ENCODE assay signal across 8 cellular contexts in the genomic region with DNA sequence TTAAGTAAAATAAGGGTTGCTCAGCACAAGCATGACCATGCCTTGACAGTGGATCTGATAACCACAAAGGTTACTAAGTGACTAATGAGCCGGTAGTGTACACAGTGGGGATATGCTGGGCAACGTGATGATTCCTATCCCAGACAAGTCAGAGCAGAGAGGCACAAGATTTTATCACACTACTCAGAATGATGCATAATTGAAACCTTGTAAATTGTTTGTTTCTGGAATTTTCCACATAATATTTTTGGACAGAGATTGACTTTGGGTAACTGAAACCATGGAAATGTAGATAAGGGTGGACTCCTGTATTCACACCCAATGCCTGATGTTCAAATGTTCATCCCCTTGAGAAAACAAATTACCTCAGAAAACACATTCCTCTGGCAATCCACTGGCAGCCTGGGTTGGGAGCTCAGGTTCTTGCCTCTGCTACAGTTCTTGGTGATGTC. TPM values are rescaled to one million over a fixed set of nuclear protein-coding genes. Genes with fewer than 3 reads are reported as not detected.
DNase-seq lines count a peak whose midpoint lies in the region; ATAC-seq, FAIRE-seq and TF ChIP-seq lines count a peak whose summit lies in the region.

No MANE protein-coding gene starts in this region.

- FAIRE-seq in K562 (lab: Jason Lieb, UNC): no peak

- intact Hi-C loops in K562 (cut with micrococcal nuclease): no loop called here

- H3K36me3 ChIP-seq in K562 (ENCODE audit: control insufficient read depth, insufficient read depth, low read length) (no peaks in the 10 kb centered on the region), gastroesophageal sphincter (no peaks in the 10 kb centered on the region)

- no peaks in the 10 kb centered on the region for H4K20me1 ChIP-seq in K562 (replicated peaks; ENCODE audit: control insufficient read depth, insufficient read depth, low read length)

- H3K27ac ChIP-seq in K562 (ENCODE audit: extremely low read depth, low read depth, low read length) (no peak overlapping the region), gastroesophageal sphincter (no peak overlapping the region)

- no peak overlapping the region for H3K4me2 ChIP-seq in K562 (ENCODE audit: insufficient read depth, low read length)

- no peaks in the 10 kb centered on the region for H3K4me1 ChIP-seq in K562 (replicated peaks in 1 of 2; ENCODE audit: control insufficient read depth in 2 of 2, insufficient read depth in 2 of 2, low read length in 2 of 2)
- H3K4me1 ChIP-seq in gastroesophageal sphincter: peaks cover 0 to 7% (median 0%) of the 10 kb centered on the region in 3 donors

- no peaks in the 10 kb centered on the region for H3K9me1 ChIP-seq in K562 (ENCODE audit: control insufficient read depth, insufficient read depth, low read length)

- POLR2A ChIA-PET in K562 (lab: Yijun Ruan, JAX): interaction anchor here (1.5 kb wide), 1 partner anchor 9 kb away, joined by 3 read pairs; no protein-coding TSS in a partner anchor

- no peaks in the 10 kb centered on the region for H3K79me2 ChIP-seq in K562 (ENCODE audit: control insufficient read depth, insufficient read depth, low read length)

- peak; percentile 17 for DNase-seq in stimulated activated CD4-positive, alpha-beta T cell treated with anti-CD3 and anti-CD28 coated beads, Interleukin-4, amount 100 ng/mL, for 24 hours
- DNase-seq in stimulated activated CD4-positive, alpha-beta T cell treated with anti-CD3 and anti-CD28 coated beads, Interleukin-2, amount 100 ng/mL, for 24 hours: no peak
- DNase-seq in K562 (ENCODE audit: extremely low read depth in 1 of 4, low spot score in 3 of 4) (no peak), cerebellar nuclear complex (lab: John Stamatoyannopoulos, UW) (no peak), NCI-H1092 treated with DMSO at 0.1 percent for 48 hours (lab: John Stamatoyannopoulos, UW) (no peak)

- no peaks in the 10 kb centered on the region for H3K27me3 ChIP-seq in K562 (ENCODE audit: control insufficient read depth in 2 of 2, insufficient read depth in 2 of 2, low read length in 2 of 2)
- no peaks in the 10 kb centered on the region for H3K27me3 ChIP-seq in gastroesophageal sphincter

- no peaks in the 10 kb centered on the region for H3K36me3 Mint-ChIP-seq in stimulated activated memory B cell treated with anti-CD40 and anti-IgM and Interleukin-4, amounts not matched to agents 10 μg/mL and 1 μg/mL and 100 μg/mL, for 72 hours

- in situ Hi-C loops in K562 (cut with MboI): no loop called here

- no peak overlapping the region for H2AFZ ChIP-seq in K562 (ENCODE audit: low read depth, low read length)

- TF ChIP-seq POLR2A in K562 (conservative IDR thresholded peaks at IDR 0.05) (no peak), gastroesophageal sphincter (IDR thresholded peaks at IDR 0.05) (no peak)

- H3K4me3 Mint-ChIP-seq in stimulated activated memory B cell treated with anti-CD40 and anti-IgM and Interleukin-4, amounts not matched to agents 10 μg/mL and 1 μg/mL and 100 μg/mL, for 72 hours: no peak overlapping the region

- TF ChIP-seq EP300 in K562 (IDR thresholded peaks at IDR 0.05; ENCODE audit: low read length) (no peak), gastroesophageal sphincter (IDR thresholded peaks at IDR 0.05) (no peak)

- H3K9ac ChIP-seq in K562 (ENCODE audit: insufficient read depth in 1 of 2, low read depth in 2 of 2, low read length in 2 of 2): no peak overlapping the region

- no peak overlapping the region for H3K4me3 ChIP-seq in K562
- H3K4me3 ChIP-seq in gastroesophageal sphincter: no peak overlapping the region

- TF ChIP-seq CTCF in K562 (IDR thresholded peaks at IDR 0.05 in 2 of 3, conservative IDR thresholded peaks at IDR 0.05 in 1 of 3; ENCODE audit: insufficient read depth in 2 of 3, low read depth in 1 of 3, low read length in 3 of 3) (no peak), gastroesophageal sphincter (IDR thresholded peaks at IDR 0.05) (no peak)

- H3K4me1 Mint-ChIP-seq in stimulated activated memory B cell treated with anti-CD40 and anti-IgM and Interleukin-4, amounts not matched to agents 10 μg/mL and 1 μg/mL and 100 μg/mL, for 72 hours: no peaks in the 10 kb centered on the region

- ATAC-seq in HG03159 (IDR thresholded peaks at IDR 0.05; ENCODE audit: unreplicated experiment): peak; percentile 97
- ATAC-seq in K562: peak; percentile 58; the same call in 1 of the 3 replicates
- ATAC-seq in stimulated activated memory B cell treated with anti-CD40 and anti-IgM and Interleukin-4, amounts not matched to agents 10 μg/mL and 1 μg/mL and 100 μg/mL, for 72 hours: peak; percentile 34
- no peak for ATAC-seq in gastroesophageal sphincter

- BruUV-seq in K562 (replicated peaks; lab: Mats Ljungman, UMichigan): no TSS peak

- CTCF ChIA-PET in K562 (lab: Yijun Ruan, JAX; ENCODE audit: low intra/inter-chr PET ratio): no interaction called here

- H3K27ac Mint-ChIP-seq in stimulated activated memory B cell treated with anti-CD40 and anti-IgM and Interleukin-4, amounts not matched to agents 10 μg/mL and 1 μg/mL and 100 μg/mL, for 72 hours: no peak overlapping the region

- H3K9me3 ChIP-seq in K562 (replicated peaks; ENCODE audit: control insufficient read depth, insufficient read depth, low read depth, low read length): no peaks in the 10 kb centered on the region
- H3K9me3 ChIP-seq in gastroesophageal sphincter: no peaks in the 10 kb centered on the region

- TF ChIP-seq RAD21 in K562 (CRISPR knock-in tag; conservative IDR thresholded peaks at IDR 0.05 in 1 of 2, IDR thresholded peaks at IDR 0.05 in 1 of 2): no peak

- 0% methylated on average over 2 of the region's 2 CpGs for WGBS in K562 (ENCODE audit: insufficient coverage, low coverage, missing lambda C conversion rate)
- WGBS in gastroesophageal sphincter (ENCODE audit: low coverage in 1 of 2), 2 donors: 40 to 56% methylated on average over 1 to 2 of the region's 2 CpGs

- H3K27me3 Mint-ChIP-seq in stimulated activated memory B cell treated with anti-CD40 and anti-IgM and Interleukin-4, amounts not matched to agents 10 μg/mL and 1 μg/mL and 100 μg/mL, for 72 hours: no peaks in the 10 kb centered on the region

- H3K9me3 Mint-ChIP-seq in stimulated activated memory B cell treated with anti-CD40 and anti-IgM and Interleukin-4, amounts not matched to agents 10 μg/mL and 1 μg/mL and 100 μg/mL, for 72 hours: no peaks in the 10 kb centered on the region

TF ChIP-seq in K562, 482 proteins besides CTCF, POLR2A, EP300 and RAD21 (continues in another document):
- TF ChIP-seq, protein P1, sequence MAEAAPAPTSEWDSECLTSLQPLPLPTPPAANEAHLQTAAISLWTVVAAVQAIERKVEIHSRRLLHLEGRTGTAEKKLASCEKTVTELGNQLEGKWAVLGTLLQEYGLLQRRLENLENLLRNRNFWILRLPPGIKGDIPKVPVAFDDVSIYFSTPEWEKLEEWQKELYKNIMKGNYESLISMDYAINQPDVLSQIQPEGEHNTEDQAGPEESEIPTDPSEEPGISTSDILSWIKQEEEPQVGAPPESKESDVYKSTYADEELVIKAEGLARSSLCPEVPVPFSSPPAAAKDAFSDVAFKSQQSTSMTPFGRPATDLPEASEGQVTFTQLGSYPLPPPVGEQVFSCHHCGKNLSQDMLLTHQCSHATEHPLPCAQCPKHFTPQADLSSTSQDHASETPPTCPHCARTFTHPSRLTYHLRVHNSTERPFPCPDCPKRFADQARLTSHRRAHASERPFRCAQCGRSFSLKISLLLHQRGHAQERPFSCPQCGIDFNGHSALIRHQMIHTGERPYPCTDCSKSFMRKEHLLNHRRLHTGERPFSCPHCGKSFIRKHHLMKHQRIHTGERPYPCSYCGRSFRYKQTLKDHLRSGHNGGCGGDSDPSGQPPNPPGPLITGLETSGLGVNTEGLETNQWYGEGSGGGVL (CRISPR knock-in tag; IDR thresholded peaks at IDR 0.05): no peak
- TF ChIP-seq ZNF766 (CRISPR knock-in tag; conservative IDR thresholded peaks at IDR 0.05): 0 out of 2 replicates have a peak, but pooled peaks have one; percentile 44

RNA-seq across cellular contexts. Expression of a gene that starts 16.2 kb away (rescaled TPM):
- total RNA-seq in K562 (2011; cell fraction: chromatin; rRNA removed; ENCODE audit: low replicate concordance): 74.2 and 101 TPM in 2 replicates
- total RNA-seq in K562 (2011; cell fraction: nucleolus; rRNA removed): 27.7 and 31.6 TPM in 2 replicates
- 39.5 and 42.7 TPM in 2 replicates for total RNA-seq in K562 (2011; cell fraction: nucleoplasm; rRNA removed)
- 11.0 and 15.0 TPM in 2 replicates for total RNA-seq in K562 (2014; rRNA removed)
- total RNA-seq in K562 (2014; rRNA removed; fragmentation: Illumina TruSeq; extraction: Trizol): 18.6 and 19.6 TPM in 2 replicates
- total RNA-seq in K562 (2015; rRNA removed; fragmentation: Illumina TruSeq; extraction: Trizol): 21.0 and 22.0 TPM in 2 replicates
- total RNA-seq in K562 (2021): 23.1 and 26.8 TPM in 2 replicates
- 23.3 and 25.5 TPM in 2 replicates for polyA plus RNA-seq in K562 (2011; rRNA removed)
- polyA plus RNA-seq in K562 (2011; cell fraction: cytosol; rRNA removed): 20.6 and 22.2 TPM in 2 replicates
- 46.5 and 56.3 TPM in 2 replicates for polyA plus RNA-seq in K562 (2011; cell fraction: nucleus; rRNA removed)
- 22.9 and 49.5 TPM in 2 replicates for polyA plus RNA-seq in K562 (2012)
- polyA plus RNA-seq in K562 (2014; fragmentation: Illumina TruSeq; extraction: Trizol): 23.4 and 31.5 TPM in 2 replicates
- polyA plus RNA-seq in K562 (2014; fragmentation: Nextera tagmentation; extraction: Ambion mirVana): 1 to 10 TPM; 2.1 to 3.8 TPM
- 11.9 TPM in 2 replicates for polyA plus RNA-seq in K562 (2014; rRNA removed)
- 88.3 and 107 TPM in 2 replicates for polyA minus RNA-seq in K562 (2011; rRNA and poly(A)+ RNA removed)
- polyA minus RNA-seq in K562 (2011; cell fraction: cytosol; rRNA and poly(A)+ RNA removed): 11.5 and 15.3 TPM in 2 replicates
- 17.6 and 30.3 TPM in 2 replicates for polyA minus RNA-seq in K562 (2011; cell fraction: nucleus; rRNA and poly(A)+ RNA removed)
- 10 to 100 TPM; 18.8 to 33.4 (median 28.4) TPM for total RNA-seq in gastroesophageal sphincter

RNA-seq across cellular contexts. Expression of a gene that starts 52.4 kb away (rescaled TPM):
- 5.1 and 15.3 TPM in 2 replicates for total RNA-seq in K562 (2011; cell fraction: chromatin; rRNA removed; ENCODE audit: low replicate concordance)
- total RNA-seq in K562 (2011; cell fraction: nucleolus; rRNA removed): 2.8 and 5.9 TPM in 2 replicates
- total RNA-seq in K562 (2011; cell fraction: nucleoplasm; rRNA removed): 6.0 and 8.9 TPM in 2 replicates
- total RNA-seq in K562 (2014; rRNA removed): 1.7 and 2.5 TPM in 2 replicates
- 2.3 and 2.4 TPM in 2 replicates for total RNA-seq in K562 (2014; rRNA removed; fragmentation: Illumina TruSeq; extraction: Trizol)
- 2.3 and 3.0 TPM in 2 replicates for total RNA-seq in K562 (2015; rRNA removed; fragmentation: Illumina TruSeq; extraction: Trizol)
- total RNA-seq in K562 (2021): 1.4 and 2.2 TPM in 2 replicates
- polyA plus RNA-seq in K562 (2011; rRNA removed): 1.9 and 2.1 TPM in 2 replicates
- 0.30 and 0.72 TPM in 2 replicates for polyA plus RNA-seq in K562 (2011; cell fraction: cytosol; rRNA removed)
- polyA plus RNA-seq in K562 (2011; cell fraction: nucleus; rRNA removed): 3.1 and 3.2 TPM in 2 replicates
- 0.83 and 1.8 TPM in 2 replicates for polyA plus RNA-seq in K562 (2012)
- polyA plus RNA-seq in K562 (2014; fragmentation: Illumina TruSeq; extraction: Trizol): 1.3 TPM in 2 replicates
- 1 to 10 TPM in 1 of 2 experiments, under 1 TPM in 1; 0.93 to 1.2 TPM for polyA plus RNA-seq in K562 (2014; fragmentation: Nextera tagmentation; extraction: Ambion mirVana)
- polyA plus RNA-seq in K562 (2014; rRNA removed): 0.27 and 4.0 TPM in 2 replicates
- 6.5 and 7.6 TPM in 2 replicates for polyA minus RNA-seq in K562 (2011; rRNA and poly(A)+ RNA removed)
- polyA minus RNA-seq in K562 (2011; cell fraction: cytosol; rRNA and poly(A)+ RNA removed): 0.82 and 1.6 TPM in 2 replicates
- polyA minus RNA-seq in K562 (2011; cell fraction: nucleus; rRNA and poly(A)+ RNA removed): 7.8 and 12.4 TPM in 2 replicates
- 10 to 100 TPM in 2 of 4 donors, 1 to 10 TPM in 2; 8.0 to 12.0 (median 10.0) TPM for total RNA-seq in gastroesophageal sphincter
